In the genomic region with DNA sequence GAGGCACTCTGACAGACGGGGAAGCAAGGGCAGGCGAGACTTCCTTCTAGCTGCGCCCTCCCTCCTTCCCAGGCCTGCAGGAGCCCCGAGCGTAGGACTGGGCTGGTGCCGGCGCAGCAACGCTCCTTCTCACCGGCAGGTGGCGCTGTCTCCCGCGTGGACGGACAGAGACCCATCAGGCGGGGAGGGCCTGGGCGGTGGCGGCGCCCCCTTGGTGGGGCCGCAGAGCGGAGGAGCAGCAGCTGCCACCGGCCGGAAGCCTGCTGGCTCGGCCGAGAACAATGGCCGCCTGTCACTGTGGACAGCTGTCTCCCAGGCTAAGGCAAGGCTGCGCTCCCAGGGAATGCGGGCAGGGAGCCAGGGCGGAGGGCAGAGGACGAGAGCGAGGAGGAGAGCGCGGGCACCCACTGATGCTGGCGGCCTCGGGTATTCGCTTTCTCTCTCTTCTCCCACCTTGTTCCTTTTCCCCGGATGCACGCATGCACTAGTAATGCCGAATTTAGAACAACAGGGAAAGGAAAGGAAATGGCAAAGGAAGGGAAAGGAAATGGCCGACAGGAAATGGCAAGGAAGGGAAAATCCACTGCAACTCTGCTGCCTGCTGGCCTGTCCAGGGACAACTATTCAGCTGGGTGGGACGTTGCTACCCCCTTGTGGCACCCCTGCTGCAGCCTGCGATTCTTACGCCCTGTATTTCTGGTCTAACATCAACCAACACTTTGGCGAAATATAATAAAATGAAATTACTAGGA, we compare ENCODE assay signal across 1 cellular context.
TF ChIP-seq lines count a peak whose summit lies in the region.

No MANE protein-coding gene starts in this region.

TF ChIP-seq in HEK293, 187 proteins besides CTCF, POLR2A, EP300 and RAD21 (continued from another document):
- peak; percentile 100 for TF ChIP-seq PATZ1 (tag by site-specific recombination; IDR thresholded peaks at IDR 0.05)
- TF ChIP-seq, protein P1, sequence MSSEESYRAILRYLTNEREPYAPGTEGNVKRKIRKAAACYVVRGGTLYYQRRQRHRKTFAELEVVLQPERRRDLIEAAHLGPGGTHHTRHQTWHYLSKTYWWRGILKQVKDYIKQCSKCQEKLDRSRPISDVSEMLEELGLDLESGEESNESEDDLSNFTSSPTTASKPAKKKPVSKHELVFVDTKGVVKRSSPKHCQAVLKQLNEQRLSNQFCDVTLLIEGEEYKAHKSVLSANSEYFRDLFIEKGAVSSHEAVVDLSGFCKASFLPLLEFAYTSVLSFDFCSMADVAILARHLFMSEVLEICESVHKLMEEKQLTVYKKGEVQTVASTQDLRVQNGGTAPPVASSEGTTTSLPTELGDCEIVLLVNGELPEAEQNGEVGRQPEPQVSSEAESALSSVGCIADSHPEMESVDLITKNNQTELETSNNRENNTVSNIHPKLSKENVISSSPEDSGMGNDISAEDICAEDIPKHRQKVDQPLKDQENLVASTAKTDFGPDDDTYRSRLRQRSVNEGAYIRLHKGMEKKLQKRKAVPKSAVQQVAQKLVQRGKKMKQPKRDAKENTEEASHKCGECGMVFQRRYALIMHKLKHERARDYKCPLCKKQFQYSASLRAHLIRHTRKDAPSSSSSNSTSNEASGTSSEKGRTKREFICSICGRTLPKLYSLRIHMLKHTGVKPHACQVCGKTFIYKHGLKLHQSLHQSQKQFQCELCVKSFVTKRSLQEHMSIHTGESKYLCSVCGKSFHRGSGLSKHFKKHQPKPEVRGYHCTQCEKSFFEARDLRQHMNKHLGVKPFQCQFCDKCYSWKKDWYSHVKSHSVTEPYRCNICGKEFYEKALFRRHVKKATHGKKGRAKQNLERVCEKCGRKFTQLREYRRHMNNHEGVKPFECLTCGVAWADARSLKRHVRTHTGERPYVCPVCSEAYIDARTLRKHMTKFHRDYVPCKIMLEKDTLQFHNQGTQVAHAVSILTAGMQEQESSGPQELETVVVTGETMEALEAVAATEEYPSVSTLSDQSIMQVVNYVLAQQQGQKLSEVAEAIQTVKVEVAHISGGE (tag by site-specific recombination; conservative IDR thresholded peaks at IDR 0.05; ENCODE audit: low read depth), result peak; percentile 88
- TF ChIP-seq, protein P2, sequence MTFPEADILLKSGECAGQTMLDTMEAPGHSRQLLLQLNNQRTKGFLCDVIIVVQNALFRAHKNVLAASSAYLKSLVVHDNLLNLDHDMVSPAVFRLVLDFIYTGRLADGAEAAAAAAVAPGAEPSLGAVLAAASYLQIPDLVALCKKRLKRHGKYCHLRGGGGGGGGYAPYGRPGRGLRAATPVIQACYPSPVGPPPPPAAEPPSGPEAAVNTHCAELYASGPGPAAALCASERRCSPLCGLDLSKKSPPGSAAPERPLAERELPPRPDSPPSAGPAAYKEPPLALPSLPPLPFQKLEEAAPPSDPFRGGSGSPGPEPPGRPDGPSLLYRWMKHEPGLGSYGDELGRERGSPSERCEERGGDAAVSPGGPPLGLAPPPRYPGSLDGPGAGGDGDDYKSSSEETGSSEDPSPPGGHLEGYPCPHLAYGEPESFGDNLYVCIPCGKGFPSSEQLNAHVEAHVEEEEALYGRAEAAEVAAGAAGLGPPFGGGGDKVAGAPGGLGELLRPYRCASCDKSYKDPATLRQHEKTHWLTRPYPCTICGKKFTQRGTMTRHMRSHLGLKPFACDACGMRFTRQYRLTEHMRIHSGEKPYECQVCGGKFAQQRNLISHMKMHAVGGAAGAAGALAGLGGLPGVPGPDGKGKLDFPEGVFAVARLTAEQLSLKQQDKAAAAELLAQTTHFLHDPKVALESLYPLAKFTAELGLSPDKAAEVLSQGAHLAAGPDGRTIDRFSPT (tag by site-specific recombination; IDR thresholded peaks at IDR 0.05), result peak; percentile 90
- peak; percentile 99 for TF ChIP-seq ZBTB17 (tag by site-specific recombination; IDR thresholded peaks at IDR 0.05)
- TF ChIP-seq ZNF10 (tag by site-specific recombination; IDR thresholded peaks at IDR 0.05), result no peak
- no peak for TF ChIP-seq ZBTB6 (tag by site-specific recombination; IDR thresholded peaks at IDR 0.05)
- TF ChIP-seq ZBTB10 (tag by site-specific recombination; IDR thresholded peaks at IDR 0.05), result peak; percentile 92
TF ChIP-seq in HEK293: peak in this region for 60.
